22 cellular contexts compared by ENCODE assay signal in the genomic region with DNA sequence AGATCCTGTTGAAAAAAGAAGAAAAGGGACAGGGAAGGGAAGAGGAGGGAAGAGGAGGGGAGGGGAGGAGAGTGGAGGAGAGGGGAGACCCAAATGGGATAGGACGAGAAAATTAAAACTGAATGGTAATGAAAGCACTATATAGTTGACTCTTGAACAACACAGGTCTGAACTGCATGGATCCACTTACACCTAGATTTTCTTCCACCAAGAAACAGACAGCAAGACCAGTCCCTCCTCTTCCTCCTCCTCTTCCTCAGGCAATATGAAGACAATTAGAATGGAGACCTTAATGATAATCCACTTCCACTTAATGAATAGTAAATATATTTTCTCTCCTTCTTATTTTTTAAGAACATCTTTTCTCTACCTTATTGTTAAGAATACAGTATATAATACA.
"Had no signal": no experiment of that assay in that cellular context is flagged by ENCODE, and none has a peak within 500 bp of the region (broad histone marks: within the 10 kb centered on the region; RNA-seq: fewer than 3 reads in every experiment).

No MANE protein-coding gene starts in this region.

- ATAC-seq: esophagus mucosa, gastrocnemius medialis, heart right ventricle, left cardiac atrium, left lung, left ventricle myocardium superior, lower lobe of right lung had no signal

- H3K9me3 ChIP-seq: esophagus squamous epithelium, gastrocnemius medialis, heart right ventricle, lower lobe of right lung had no signal

- H3K4me3 ChIP-seq: coronary artery, dorsolateral prefrontal cortex, esophagus squamous epithelium, gastrocnemius medialis, heart right ventricle, left lung, lower lobe of right lung had no signal

- H3K27me3 ChIP-seq: dorsolateral prefrontal cortex, esophagus squamous epithelium, gastrocnemius medialis, heart right ventricle, left lung had no signal

- H3K4me1 ChIP-seq: gastrocnemius medialis, left lung had no signal

- H3K27ac ChIP-seq: coronary artery, dorsolateral prefrontal cortex, epithelial cell of prostate, esophagus squamous epithelium, gastrocnemius medialis, heart right ventricle, left lung, lower lobe of right lung had no signal

- H3K36me3 ChIP-seq: gastrocnemius medialis, left lung had no signal

- DNase-seq: dermis blood vessel endothelial cell; dorsolateral prefrontal cortex; effector CD4-positive, alpha-beta T cell; effector memory CD4-positive, alpha-beta T cell; erythroblast; esophagus squamous epithelium; foreskin fibroblast; foreskin melanocyte; gastrocnemius medialis; glutamatergic neuron; head of caudate nucleus; heart right ventricle; hippocampal formation; left cardiac atrium; left lung; left ventricle myocardium superior; lower lobe of right lung; mesenchymal stem cell; midbrain had no signal
